8 cellular contexts compared by ENCODE assay signal in genomic region chr17:58517928-58518609, GRCh38.
A peak's percentile ranks its signal among the peaks of the same experiment; 100 is the strongest.
DNase-seq lines count a peak whose midpoint lies in the region; ATAC-seq and TF ChIP-seq lines count a peak whose summit lies in the region.

No MANE protein-coding gene starts in this region.

- H3K36me3 Mint-ChIP-seq in central memory CD8-positive, alpha-beta T cell (ENCODE audit: insufficient read depth): peaks cover 18% of the 10 kb centered on the region

- H3K27ac Mint-ChIP-seq in central memory CD8-positive, alpha-beta T cell (ENCODE audit: low read depth): peak overlapping the region; percentile 81

- H3K4me1 Mint-ChIP-seq in central memory CD8-positive, alpha-beta T cell: peaks cover 35% of the 10 kb centered on the region

- no peak for TF ChIP-seq CTCF in AG09319 (IDR thresholded peaks at IDR 0.05; ENCODE audit: low read depth, low read length)

- ATAC-seq in GM19025 (IDR thresholded peaks at IDR 0.05; ENCODE audit: low read depth, unreplicated experiment) (peak; percentile 80), HG03280 (IDR thresholded peaks at IDR 0.05; ENCODE audit: unreplicated experiment) (peak; percentile 80)
- peak; percentile 81 for ATAC-seq in central memory CD8-positive, alpha-beta T cell (replicated peaks; ENCODE audit: extremely low read depth, poor library complexity, severe bottlenecking)

- no peaks in the 10 kb centered on the region for H3K9me3 Mint-ChIP-seq in central memory CD8-positive, alpha-beta T cell

- DNase-seq in AG09319 (ENCODE audit: extremely low read depth, low read depth): peak; percentile 100
- DNase-seq in NCI-H345 (lab: John Stamatoyannopoulos, UW): peak; percentile 100
- DNase-seq in activated CD4-positive, CD25-positive, alpha-beta regulatory T cell (lab: John Stamatoyannopoulos, UW): peak; percentile 98 to 100 (median 100)
- peak; percentile 97 to 100 for DNase-seq in central memory CD8-positive, alpha-beta T cell (ENCODE audit: low spot score in 2 of 2)
- peak; percentile 100 for DNase-seq in inferior parietal cortex (ENCODE audit: extremely low spot score)
- peak; percentile 99 for DNase-seq in smooth muscle cell of the brain vasculature (ENCODE audit: low read depth, low spot score)

- peak overlapping the region; percentile 91 for H3K4me3 Mint-ChIP-seq in central memory CD8-positive, alpha-beta T cell

- no peaks in the 10 kb centered on the region for H3K27me3 Mint-ChIP-seq in central memory CD8-positive, alpha-beta T cell

Comparison
In these comparisons a context has a peak if more than half of its experiments do, and no peak if none do; other contexts are left out.
1. Peak in every context shown above with its lines: DNase-seq and ATAC-seq.